ENCODE assay signal across 12 cellular contexts in genomic region chr1:243470492-243470891, GRCh38.
DNase-seq lines count a peak whose midpoint lies in the region; TF ChIP-seq lines count a peak whose summit lies in the region.
"Had no signal": no experiment of that assay in that cellular context is flagged by ENCODE, and none has a peak within 500 bp of the region (broad histone marks: within the 10 kb centered on the region; RNA-seq: fewer than 3 reads in every experiment).

No MANE protein-coding gene starts in this region.

- POLR2A ChIA-PET in RWPE1 (lab: Yijun Ruan, JAX; ENCODE audit: low non-redundant PET), result no interaction called here

- H3K4ac ChIP-seq in mesenchymal stem cell (ENCODE audit: low read depth in 1 of 2, low read length in 2 of 2), result no peak overlapping the region

- H2BK5ac ChIP-seq in mesenchymal stem cell (ENCODE audit: low read depth, low read length, poor library complexity, severe bottlenecking), result no peak overlapping the region

- no peaks in the 10 kb centered on the region for H3K36me3 ChIP-seq in GM23248 (ENCODE audit: low read depth)
- H3K36me3 ChIP-seq in mesenchymal stem cell (ENCODE audit: control insufficient read depth in 1 of 2, insufficient read depth in 2 of 2, low read depth in 1 of 2, low read length in 2 of 2), result peaks cover 14 to 46% of the 10 kb centered on the region in 2 experiments
- H3K36me3 ChIP-seq in osteoblast (ENCODE audit: insufficient read depth, low read length), result no peaks in the 10 kb centered on the region
- H3K36me3 ChIP-seq: breast epithelium, neutrophil had no signal

- peaks cover 4% of the 10 kb centered on the region; the same call in 1 of the 2 replicates for H3F3A ChIP-seq in GM23248 (ENCODE audit: insufficient read depth)

- H4K91ac ChIP-seq in mesenchymal stem cell (ENCODE audit: low read length), result no peak overlapping the region

- 31 to 43% methylated on average over 7 of the region's 7 CpGs for WGBS in GM23248 (ENCODE audit: low coverage in 1 of 2, low lambda C conversion rate in 2 of 2, missing lambda C conversion rate in 2 of 2), 2 experiments
- 77% methylated on average over 7 of the region's 7 CpGs for WGBS in mesenchymal stem cell

- in situ Hi-C loops in GM23248 (cut with MboI), result no loop called here

- H2AFZ ChIP-seq in GM23248 (0 out of 2 replicates have a peak overlapping the region, but pooled peaks have one; percentile 39), mesenchymal stem cell (ENCODE audit: low read depth, low read length) (no peak overlapping the region), osteoblast (ENCODE audit: low read length) (no peak overlapping the region)

- H3K4me3 ChIP-seq in GM23248 (no peak overlapping the region), mesenchymal stem cell (ENCODE audit: insufficient read depth in 1 of 2, low read depth in 1 of 2, low read length in 2 of 2) (no peak overlapping the region), osteoblast (ENCODE audit: insufficient read depth, low read length) (no peak overlapping the region)
- H3K4me3 ChIP-seq: breast epithelium, GM12878 had no signal

- H3K79me1 ChIP-seq in mesenchymal stem cell (replicated peaks; ENCODE audit: low read length, poor library complexity, severe bottlenecking), result peaks cover 11% of the 10 kb centered on the region

- H3K4me1 ChIP-seq in GM23248 (ENCODE audit: insufficient read depth) (peaks cover 17% of the 10 kb centered on the region), mesenchymal stem cell (ENCODE audit: control insufficient read depth, insufficient read depth, low read depth, low read length) (peaks cover 2% of the 10 kb centered on the region), osteoblast (ENCODE audit: insufficient read depth, low read length) (peaks cover 12% of the 10 kb centered on the region)
- H3K4me1 ChIP-seq: breast epithelium had no signal

- H3K4me2 ChIP-seq in GM23248 (ENCODE audit: unreplicated experiment) (no peak overlapping the region), mesenchymal stem cell (ENCODE audit: low read length, poor library complexity, severe bottlenecking) (no peak overlapping the region), osteoblast (ENCODE audit: insufficient read depth, low read length) (no peak overlapping the region)

- H3K14ac ChIP-seq in mesenchymal stem cell (ENCODE audit: low read length in 2 of 2), result no peak overlapping the region

- H3K18ac ChIP-seq in mesenchymal stem cell (ENCODE audit: low read depth in 1 of 2, low read length in 2 of 2), result no peak overlapping the region

- no peaks in the 10 kb centered on the region for H3K79me2 ChIP-seq in GM23248 (ENCODE audit: insufficient read depth)
- H3K79me2 ChIP-seq in osteoblast (ENCODE audit: insufficient read depth, low read length), result no peaks in the 10 kb centered on the region

- CTCF ChIA-PET in RWPE1 (lab: Yijun Ruan, JAX), result no interaction called here

- H2AK5ac ChIP-seq in mesenchymal stem cell (ENCODE audit: low read length, severe bottlenecking), result no peak overlapping the region

- no peaks in the 10 kb centered on the region for H3K27me3 ChIP-seq in GM23248 (replicated peaks; ENCODE audit: insufficient read depth)
- no peaks in the 10 kb centered on the region for H3K27me3 ChIP-seq in mesenchymal stem cell (ENCODE audit: control insufficient read depth in 1 of 2, insufficient read depth in 1 of 2, low read length in 2 of 2)
- H3K27me3 ChIP-seq in osteoblast (ENCODE audit: insufficient read depth, low read length), result no peaks in the 10 kb centered on the region
- H3K27me3 ChIP-seq: breast epithelium, neutrophil had no signal

- no peak overlapping the region for H2BK12ac ChIP-seq in mesenchymal stem cell (ENCODE audit: low read length in 2 of 2)

- H3K9ac ChIP-seq in GM23248 (no peak overlapping the region), mesenchymal stem cell (ENCODE audit: low read length) (no peak overlapping the region)

- H4K20me1 ChIP-seq in GM23248 (ENCODE audit: insufficient read depth), result no peaks in the 10 kb centered on the region
- H4K20me1 ChIP-seq in osteoblast (ENCODE audit: insufficient read depth, low read length), result no peaks in the 10 kb centered on the region

- no peaks in the 10 kb centered on the region for H3K9me3 ChIP-seq in GM23248 (ENCODE audit: low read depth)
- H3K9me3 ChIP-seq in mesenchymal stem cell (ENCODE audit: control insufficient read depth, low read length), result no peaks in the 10 kb centered on the region
- no peaks in the 10 kb centered on the region for H3K9me3 ChIP-seq in osteoblast (ENCODE audit: low read depth, low read length)
- H3K9me3 ChIP-seq: breast epithelium, neutrophil had no signal

- H3K27ac ChIP-seq in GM23248 (no peak overlapping the region), cingulate gyrus (ENCODE audit: low read depth, low read length) (peak overlapping the region; percentile 5), mesenchymal stem cell (ENCODE audit: low read length, poor library complexity, severe bottlenecking) (no peak overlapping the region), osteoblast (ENCODE audit: low read depth, low read length) (no peak overlapping the region), RWPE1 (no peak overlapping the region)
- H3K27ac ChIP-seq: breast epithelium, neutrophil had no signal

- H3K9me2 ChIP-seq in GM23248 (ENCODE audit: insufficient read depth), result no peaks in the 10 kb centered on the region

- no peak overlapping the region for H2BK120ac ChIP-seq in mesenchymal stem cell (ENCODE audit: low read depth, low read length)

- H4K8ac ChIP-seq in mesenchymal stem cell (ENCODE audit: low read length), result no peak overlapping the region

- DNase-seq in GM23248 (peak; percentile 16), NCI-H446 treated with DMSO at 0.1 percent for 48 hours (lab: John Stamatoyannopoulos, UW) (peak; percentile 83), occipital lobe (lab: John Stamatoyannopoulos, UW) (peak; percentile 39), mesenchymal stem cell (no peak), osteoblast (ENCODE audit: insufficient read length, low spot score, missing footprints) (no peak), RWPE1 (ENCODE audit: low spot score) (no peak)
- DNase-seq: NCI-H1092, T-helper 1 cell had no signal

- TF ChIP-seq CTCF in osteoblast (IDR thresholded peaks at IDR 0.05; ENCODE audit: extremely low read depth, low read depth, low read length) (no peak), RWPE1 (conservative IDR thresholded peaks at IDR 0.05; ENCODE audit: low read depth) (no peak)

- H3K23ac ChIP-seq in mesenchymal stem cell (ENCODE audit: low read length in 2 of 2), result no peak overlapping the region

- H2BK15ac ChIP-seq in mesenchymal stem cell (ENCODE audit: low read depth, poor library complexity, severe bottlenecking), result no peak overlapping the region

Comparison
In these comparisons a context has a peak if more than half of its experiments do, and no peak if none do; other contexts are left out.
1. DNase-seq: peak in GM23248 (single experiment), NCI-H446 treated with DMSO at 0.1 percent for 48 hours (single experiment) and occipital lobe (single experiment); none in mesenchymal stem cell (single experiment), osteoblast (single experiment) and RWPE1 (single experiment).